Comparison of ENCODE assay signal across 1 cellular context in the genomic region with DNA sequence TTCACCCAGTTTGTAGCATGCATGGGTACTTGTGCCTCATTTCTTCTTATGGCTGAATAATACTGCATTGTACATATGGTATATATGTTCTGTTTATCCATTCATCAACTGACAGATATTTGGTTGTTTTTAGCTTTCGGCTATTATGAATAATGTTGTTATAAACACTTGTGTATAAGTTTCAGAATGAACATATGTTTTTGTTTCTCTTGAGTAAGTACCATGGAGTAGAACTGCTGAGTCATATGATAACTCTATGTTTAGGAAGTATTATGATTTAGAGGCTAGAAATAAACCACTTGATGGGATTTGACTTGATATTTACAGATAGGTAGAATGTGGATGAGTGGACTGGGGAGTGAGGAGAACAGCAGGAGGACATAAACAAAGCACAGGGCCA.
TF ChIP-seq lines count a peak whose summit lies in the region.

No MANE protein-coding gene starts in this region.

TF ChIP-seq in endothelial cell of umbilical vein, 7 proteins besides CTCF, POLR2A, EP300 and RAD21 (continued from another document):
- TF ChIP-seq MAX (IDR thresholded peaks at IDR 0.05; ENCODE audit: insufficient read depth, insufficient read length) (no peak), POLR2AphosphoS5 (IDR thresholded peaks at IDR 0.05; ENCODE audit: insufficient read depth, low read depth, low read length) (no peak), GATA2 (IDR thresholded peaks at IDR 0.05; ENCODE audit: insufficient read depth, insufficient read length, low read depth, low read length) (no peak), EZH2 (IDR thresholded peaks at IDR 0.05; ENCODE audit: borderline replicate concordance, low read depth, low read length, severe bottlenecking) (no peak), MYC (IDR thresholded peaks at IDR 0.05; ENCODE audit: low read depth, low read length) (no peak), FOS (IDR thresholded peaks at IDR 0.05; ENCODE audit: borderline replicate concordance, insufficient read depth, low read length) (no peak)
